In genomic region chr10:103630156-103630555, GRCh38 we compare ENCODE assay signal across 15 cellular contexts.
"Had no signal": no experiment of that assay in that cellular context is flagged by ENCODE, and none has a peak within 500 bp of the region (broad histone marks: within the 10 kb centered on the region; RNA-seq: fewer than 3 reads in every experiment).

No MANE protein-coding gene starts in this region.

- H3K9me3 Mint-ChIP-seq: mesothelial cell of epicardium; nephron; stimulated activated naive CD8-positive, alpha-beta T cell treated with anti-CD3 and anti-CD28 coated beads, Interleukin-15, Interleukin-2, amounts not matched to agents 100 ng/mL and 50 ng/mL, for 24 hours had no signal

- H3K27ac ChIP-seq: body of pancreas, epithelial cell of prostate, gastrocnemius medialis, WERI-Rb-1 had no signal

- H3K36me3 ChIP-seq: WERI-Rb-1 had no signal

- H3K4me1 ChIP-seq: body of pancreas had no signal

- H3K4me3 Mint-ChIP-seq: activated naive CD8-positive, alpha-beta T cell; mesothelial cell of epicardium; nephron; stimulated activated naive CD8-positive, alpha-beta T cell treated with anti-CD3 and anti-CD28 coated beads, Interleukin-15, Interleukin-2, amounts not matched to agents 100 ng/mL and 50 ng/mL, for 24 hours had no signal

- H3K4me1 Mint-ChIP-seq: mesothelial cell of epicardium had no signal

- H3K27ac Mint-ChIP-seq: activated naive CD8-positive, alpha-beta T cell; mesothelial cell of epicardium; nephron; stimulated activated naive CD8-positive, alpha-beta T cell treated with anti-CD3 and anti-CD28 coated beads, Interleukin-15, Interleukin-2, amounts not matched to agents 100 ng/mL and 50 ng/mL, for 24 hours had no signal

- H3K27me3 ChIP-seq: body of pancreas, dorsolateral prefrontal cortex, gastrocnemius medialis had no signal

- H3K9me3 ChIP-seq: body of pancreas, gastrocnemius medialis had no signal

- ATAC-seq: body of pancreas, gastrocnemius medialis had no signal

- DNase-seq: activated CD4-positive, alpha-beta T cell treated with anti-CD3 and anti-CD28 coated beads, Interleukin-2, amount 50 U/mL, for 48 hours; body of pancreas; gastrocnemius medialis; retina; SW 1271; T-helper 2 cell; trophoblast cell; WERI-Rb-1 had no signal

- H3K4me3 ChIP-seq: body of pancreas, dorsolateral prefrontal cortex, gastrocnemius medialis, lung had no signal

- H3K27me3 Mint-ChIP-seq: activated naive CD8-positive, alpha-beta T cell; stimulated activated naive CD8-positive, alpha-beta T cell treated with anti-CD3 and anti-CD28 coated beads, Interleukin-15, Interleukin-2, amounts not matched to agents 100 ng/mL and 50 ng/mL, for 24 hours had no signal

- H3K36me3 Mint-ChIP-seq: activated naive CD8-positive, alpha-beta T cell had no signal
